Comparison of ENCODE assay signal across 17 cellular contexts in the genomic region with DNA sequence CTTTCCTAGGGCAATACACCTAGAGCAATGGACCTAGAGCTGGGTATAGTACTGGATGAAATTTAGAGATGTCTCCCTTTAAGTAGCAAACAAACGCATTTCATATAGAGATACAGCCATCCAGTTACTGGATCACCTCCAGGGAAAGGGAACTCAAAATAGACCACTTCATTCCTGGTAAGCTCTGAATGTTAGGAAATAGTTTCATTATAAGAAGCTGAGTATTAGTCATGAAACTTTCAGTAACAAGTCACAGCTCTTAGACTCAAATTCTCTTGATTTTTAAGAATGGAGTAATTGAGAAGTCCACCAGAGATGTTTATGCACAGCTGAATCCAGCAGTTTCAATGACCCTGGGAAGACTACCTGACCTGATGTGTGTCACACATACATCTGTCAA.
A peak's percentile ranks its signal among the peaks of the same experiment; 100 is the strongest.
DNase-seq lines count a peak whose midpoint lies in the region; ATAC-seq and TF ChIP-seq lines count a peak whose summit lies in the region.
"Had no signal": no experiment of that assay in that cellular context is flagged by ENCODE, and none has a peak within 500 bp of the region (broad histone marks: within the 10 kb centered on the region; RNA-seq: fewer than 3 reads in every experiment).

No MANE protein-coding gene starts in this region.

- in situ Hi-C loops in SK-MEL-5 (cut with HindIII; ENCODE audit: low pct_unique_long_range_greater_than_20kb, low sequenced_read_pairs) = no loop called here

- no peak overlapping the region for H3K4me3 ChIP-seq in choroid plexus epithelial cell (ENCODE audit: low read depth, low read length)
- H3K4me3 ChIP-seq in tibial artery = no peak overlapping the region
- H3K4me3 ChIP-seq: adrenal gland, BLaER1, Peyer's patch, psoas muscle had no signal

- peaks cover 0 to 61% (median 38%) of the 10 kb centered on the region in 4 donors for H3K4me1 ChIP-seq in tibial artery
- H3K4me1 ChIP-seq: adrenal gland, BLaER1, Peyer's patch, psoas muscle had no signal

- intact Hi-C loops in tibial artery (cut with DNase I; ENCODE audit: low total_unique reads) = loop anchor here (10.0 kb wide), 2 partner anchors 77 to 313 kb away; no protein-coding TSS in a partner anchor

- no peak for ATAC-seq in HG02571 (IDR thresholded peaks at IDR 0.05; ENCODE audit: unreplicated experiment)
- ATAC-seq in SK-N-SH treated with all-trans-retinoic acid at 6 μM for 48 hours = no peak
- ATAC-seq in HG03139 (IDR thresholded peaks at IDR 0.05; ENCODE audit: unreplicated experiment) = no peak
- ATAC-seq: left lobe of liver, psoas muscle had no signal

- no peaks in the 10 kb centered on the region for H3K27me3 ChIP-seq in tibial artery
- H3K27me3 ChIP-seq: adrenal gland, BLaER1, Peyer's patch had no signal

- DNase-seq in SK-MEL-5 (ENCODE audit: low read depth, low spot score) = peak; percentile 15
- DNase-seq in choroid plexus epithelial cell (ENCODE audit: low read depth) = peak; percentile 47
- DNase-seq in kidney tubule cell (ENCODE audit: low spot score) = peak; percentile 5
- no peak for DNase-seq in tibial artery
- DNase-seq: adrenal gland; NCI-H1048; NCI-H2029 treated with DMSO at 0.1 percent for 48 hours; NCI-H446 treated with DMSO at 0.1 percent for 48 hours; NK-92 treated with Interleukin-12 subunit alpha and Interleukin-12 subunit beta, amount 100 ng/mL, for 24 hours; Peyer's patch; psoas muscle had no signal

- H3K36me3 ChIP-seq in tibial artery = no peaks in the 10 kb centered on the region
- H3K36me3 ChIP-seq: adrenal gland, BLaER1, Peyer's patch had no signal

- H3K9me3 ChIP-seq in tibial artery = peaks cover 0 to 11% (median 0%) of the 10 kb centered on the region in 3 donors
- H3K9me3 ChIP-seq: adrenal gland, Peyer's patch, psoas muscle had no signal

- H3K27ac ChIP-seq in tibial artery = peak overlapping the region; percentile 52 to 53
- H3K27ac ChIP-seq: adrenal gland, BLaER1, KMS-11, Peyer's patch, psoas muscle had no signal

- no peak for TF ChIP-seq CTCF in choroid plexus epithelial cell (conservative IDR thresholded peaks at IDR 0.05; ENCODE audit: low read depth, low read length)
- TF ChIP-seq CTCF in tibial artery (IDR thresholded peaks at IDR 0.05) = no peak

TF ChIP-seq in SK-N-SH treated with all-trans-retinoic acid at 6 μM for 48 hours, 23 proteins besides CTCF, POLR2A, EP300 and RAD21:
- no peak for TF ChIP-seq GLIS3 (CRISPR knock-in tag; IDR thresholded peaks at IDR 0.05)
- TF ChIP-seq CSDC2 (CRISPR knock-in tag; IDR thresholded peaks at IDR 0.05) = no peak
- no peak for TF ChIP-seq TCF4 (CRISPR knock-in tag; IDR thresholded peaks at IDR 0.05; ENCODE audit: borderline replicate concordance)
- no peak for TF ChIP-seq ZFP3 (CRISPR knock-in tag; IDR thresholded peaks at IDR 0.05)
- TF ChIP-seq RARB (CRISPR knock-in tag; IDR thresholded peaks at IDR 0.05) = no peak
- no peak for TF ChIP-seq PPARA (CRISPR knock-in tag; IDR thresholded peaks at IDR 0.05; ENCODE audit: borderline replicate concordance)

Comparison
In these comparisons a context has a peak if more than half of its experiments do, and no peak if none do; other contexts are left out.
1. DNase-seq: peak in SK-MEL-5 (single experiment), choroid plexus epithelial cell (single experiment) and kidney tubule cell (single experiment); none in tibial artery (0 of 2).